Comparison of ENCODE assay signal across 1 cellular context in the genomic region with DNA sequence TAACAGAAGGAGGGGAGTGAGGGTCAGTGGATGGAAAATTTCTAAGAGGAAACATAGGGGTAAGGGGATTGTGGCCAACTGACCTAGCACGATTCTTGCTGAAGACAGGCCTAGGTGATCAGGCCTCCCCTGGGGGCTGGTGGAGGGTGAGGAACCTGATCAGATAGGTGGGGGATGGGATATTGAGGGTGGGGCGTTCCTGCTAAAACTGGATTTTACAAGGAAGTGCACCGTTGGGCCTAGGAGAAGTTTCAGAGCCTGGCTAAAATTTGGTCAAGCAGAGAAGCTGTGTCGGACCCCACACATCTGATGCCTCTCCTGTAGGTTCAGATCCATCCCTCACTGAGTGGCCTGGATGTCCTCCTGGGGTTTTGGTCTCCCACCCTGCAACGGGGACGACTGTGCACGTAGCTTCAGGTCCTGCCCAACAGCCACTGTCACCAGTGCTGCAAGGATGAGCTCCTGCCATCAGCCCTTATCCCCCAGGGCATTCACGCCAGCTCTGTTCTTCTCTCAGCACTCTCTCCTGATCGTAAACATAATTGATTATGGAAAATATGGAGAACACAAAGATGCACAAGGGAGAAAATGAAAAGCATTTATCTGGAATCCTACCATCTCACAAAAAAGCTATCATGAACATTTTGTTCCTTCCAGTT.
TF ChIP-seq lines count a peak whose summit lies in the region.

No MANE protein-coding gene starts in this region.

TF ChIP-seq in WTC11, 78 proteins besides CTCF, POLR2A, EP300 and RAD21 (continued from another document):
- TF ChIP-seq ZNF416 (CRISPR knock-in tag; IDR thresholded peaks at IDR 0.05) (no peak), SMAD4 (CRISPR knock-in tag; IDR thresholded peaks at IDR 0.05) (no peak), IRF2 (CRISPR knock-in tag; IDR thresholded peaks at IDR 0.05; ENCODE audit: borderline replicate concordance, low read depth) (no peak), CDX4 (CRISPR knock-in tag; IDR thresholded peaks at IDR 0.05; ENCODE audit: borderline replicate concordance) (no peak), NFE2L1 (CRISPR knock-in tag; IDR thresholded peaks at IDR 0.05) (no peak)
- TF ChIP-seq, protein P1, sequence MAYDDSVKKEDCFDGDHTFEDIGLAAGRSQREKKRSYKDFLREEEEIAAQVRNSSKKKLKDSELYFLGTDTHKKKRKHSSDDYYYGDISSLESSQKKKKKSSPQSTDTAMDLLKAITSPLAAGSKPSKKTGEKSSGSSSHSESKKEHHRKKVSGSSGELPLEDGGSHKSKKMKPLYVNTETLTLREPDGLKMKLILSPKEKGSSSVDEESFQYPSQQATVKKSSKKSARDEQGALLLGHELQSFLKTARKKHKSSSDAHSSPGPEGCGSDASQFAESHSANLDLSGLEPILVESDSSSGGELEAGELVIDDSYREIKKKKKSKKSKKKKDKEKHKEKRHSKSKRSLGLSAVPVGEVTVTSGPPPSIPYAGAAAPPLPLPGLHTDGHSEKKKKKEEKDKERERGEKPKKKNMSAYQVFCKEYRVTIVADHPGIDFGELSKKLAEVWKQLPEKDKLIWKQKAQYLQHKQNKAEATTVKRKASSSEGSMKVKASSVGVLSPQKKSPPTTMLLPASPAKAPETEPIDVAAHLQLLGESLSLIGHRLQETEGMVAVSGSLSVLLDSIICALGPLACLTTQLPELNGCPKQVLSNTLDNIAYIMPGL (CRISPR knock-in tag; IDR thresholded peaks at IDR 0.05): no peak
